In genomic region chr7:47332213-47332612, GRCh38 we compare ENCODE assay signal across 24 cellular contexts.
DNase-seq lines count a peak whose midpoint lies in the region; ATAC-seq, FAIRE-seq and TF ChIP-seq lines count a peak whose summit lies in the region.
"Had no signal": no experiment of that assay in that cellular context is flagged by ENCODE, and none has a peak within 500 bp of the region (broad histone marks: within the 10 kb centered on the region; RNA-seq: fewer than 3 reads in every experiment).

No MANE protein-coding gene starts in this region.

- H3K36me3 Mint-ChIP-seq in progenitor cell of endocrine pancreas (ENCODE audit: insufficient read depth), result peaks cover 10% of the 10 kb centered on the region
- H3K36me3 Mint-ChIP-seq: activated naive CD8-positive, alpha-beta T cell treated with anti-CD3 and anti-CD28 coated beads, Interleukin-2, amount 10 ng/mL, durations not matched to agents 7 days and 5 days had no signal

- POLR2A ChIA-PET in HepG2 (lab: Yijun Ruan, JAX), result no interaction called here

- H3K4me1 ChIP-seq in HAP-1 (peaks cover 47% of the 10 kb centered on the region), lower lobe of right lung (peaks cover 81% of the 10 kb centered on the region), HepG2 (ENCODE audit: insufficient read depth, low read length) (peaks cover 10% of the 10 kb centered on the region; the same call in 1 of the 2 replicates)

- no peak for ATAC-seq in lower lobe of right lung
- no peak for ATAC-seq in HepG2

- no peak for TF ChIP-seq POLR2A in HepG2 (IDR thresholded peaks at IDR 0.05; ENCODE audit: insufficient read depth in 1 of 2, low read depth in 2 of 2, low read length in 2 of 2)

- no peak overlapping the region for H3K4me3 Mint-ChIP-seq in progenitor cell of endocrine pancreas (ENCODE audit: low read depth)
- H3K4me3 Mint-ChIP-seq: activated CD4-positive, alpha-beta T cell treated with anti-CD3 and anti-CD28 coated beads, Interleukin-2, amount 10 ng/mL, durations not matched to agents 7 days and 5 days; activated naive CD8-positive, alpha-beta T cell treated with anti-CD3 and anti-CD28 coated beads, Interleukin-2, amount 10 ng/mL, durations not matched to agents 7 days and 5 days; type B pancreatic cell had no signal

- 73% methylated on average over 7 of the region's 8 CpGs for WGBS in HepG2 (ENCODE audit: low lambda C conversion rate)

- no TSS peak for BruUV-seq in HepG2 (replicated peaks; lab: Mats Ljungman, UMichigan)

- H3K9ac ChIP-seq in HepG2 (ENCODE audit: insufficient read depth, low read depth, low read length), result no peak overlapping the region

- TF ChIP-seq EP300 in HepG2 (IDR thresholded peaks at IDR 0.05; ENCODE audit: low read depth in 2 of 2, low read length in 2 of 2) (no peak), HepG2 (CRISPR knock-in tag; IDR thresholded peaks at IDR 0.05; ENCODE audit: borderline replicate concordance) (no peak)

- in situ Hi-C loops in HAP-1 (cut with MboI; ENCODE audit: low sequenced_read_pairs), result no loop called here
- in situ Hi-C loops in HepG2 (cut with HindIII; ENCODE audit: extremely low pct_ligation_motif_present, low pct_unique_long_range_greater_than_20kb), result no loop called here

- H3K9me3 ChIP-seq in HAP-1 (no peaks in the 10 kb centered on the region), lower lobe of right lung (no peaks in the 10 kb centered on the region), HepG2 (ENCODE audit: low read length) (no peaks in the 10 kb centered on the region)
- H3K9me3 ChIP-seq: Caco-2, esophagus squamous epithelium, ovary, right lobe of liver had no signal

- intact Hi-C loops in lower lobe of right lung (cut with DNase I), result no loop called here
- intact Hi-C loops in HepG2 (cut with micrococcal nuclease; ENCODE audit: unreplicated experiment), result no loop called here

- H3K4me3 ChIP-seq in HAP-1 (no peak overlapping the region), coronary artery (no peak overlapping the region), lower lobe of right lung (no peak overlapping the region), HepG2 (replicated peaks in 1 of 3; ENCODE audit: insufficient read depth in 1 of 3, low read depth in 2 of 3, low read length in 3 of 3) (no peak overlapping the region)
- H3K4me3 ChIP-seq: BLaER1 treated with 17β-estradiol and CSF1 and Interleukin-3, amounts not matched to agents 10 nM and 100 nM; esophagus squamous epithelium; MG63; ovary; right lobe of liver; SK-N-MC had no signal

- peaks cover 25% of the 10 kb centered on the region for H3K4me1 Mint-ChIP-seq in progenitor cell of endocrine pancreas (ENCODE audit: low read depth)
- H3K4me1 Mint-ChIP-seq: activated CD4-positive, alpha-beta T cell treated with anti-CD3 and anti-CD28 coated beads, Interleukin-2, amount 10 ng/mL, durations not matched to agents 7 days and 5 days; activated naive CD8-positive, alpha-beta T cell treated with anti-CD3 and anti-CD28 coated beads, Interleukin-2, amount 10 ng/mL, durations not matched to agents 7 days and 5 days had no signal

- no peaks in the 10 kb centered on the region for H3K79me2 ChIP-seq in HepG2 (ENCODE audit: insufficient read depth, low read length)

- peak; percentile 44 to 69 for DNase-seq in HAP-1 (ENCODE audit: low spot score in 2 of 2)
- DNase-seq in coronary artery (ENCODE audit: low spot score), result peak; percentile 58
- DNase-seq in lower lobe of right lung, result no peak
- no peak for DNase-seq in progenitor cell of endocrine pancreas (ENCODE audit: low spot score, unreplicated experiment)
- no peak for DNase-seq in EL
- no peak for DNase-seq in HepG2 (ENCODE audit: low spot score)
- no peak for DNase-seq in putamen (ENCODE audit: low spot score)
- DNase-seq: activated CD4-positive, alpha-beta T cell treated with anti-CD3 and anti-CD28 coated beads, Interleukin-2, amount 10 ng/mL, durations not matched to agents 7 days and 5 days; activated naive CD8-positive, alpha-beta T cell treated with anti-CD3 and anti-CD28 coated beads, Interleukin-2, amount 10 ng/mL, durations not matched to agents 7 days and 5 days; Caco-2; DND-41; effector CD8-positive, alpha-beta T cell; esophagus squamous epithelium; MG63; NCI-H1436; ovary; right lobe of liver; stimulated activated CD4-positive, alpha-beta T cell treated with anti-CD3 and anti-CD28 coated beads, Interleukin-15, amount 100 ng/mL, for 24 hours; T-helper 2 cell had no signal

- H3K27me3 ChIP-seq in HAP-1 (ENCODE audit: low read depth) (no peaks in the 10 kb centered on the region), lower lobe of right lung (ENCODE audit: low read depth) (no peaks in the 10 kb centered on the region), HepG2 (ENCODE audit: control insufficient read depth in 1 of 2, insufficient read depth in 2 of 2, low read length in 2 of 2) (no peaks in the 10 kb centered on the region)
- H3K27me3 ChIP-seq: BLaER1 treated with 17β-estradiol and CSF1 and Interleukin-3, amounts not matched to agents 10 nM and 100 nM; esophagus squamous epithelium; MG63; ovary; right lobe of liver had no signal

- no peak for FAIRE-seq in HepG2 (lab: Jason Lieb, UNC)

- no peak for TF ChIP-seq CTCF in coronary artery (IDR thresholded peaks at IDR 0.05)
- TF ChIP-seq CTCF in lower lobe of right lung (IDR thresholded peaks at IDR 0.05), result no peak
- TF ChIP-seq CTCF in progenitor cell of endocrine pancreas (IDR thresholded peaks at IDR 0.05; ENCODE audit: unreplicated experiment), result no peak
- no peak for TF ChIP-seq CTCF in HepG2 (CRISPR knock-in tag; IDR thresholded peaks at IDR 0.05)

- H3K27ac ChIP-seq in coronary artery (no peak overlapping the region), lower lobe of right lung (peak overlapping the region; percentile 51), HepG2 (ENCODE audit: extremely low read length, insufficient read depth, low read length) (no peak overlapping the region)
- H3K27ac ChIP-seq: BLaER1 treated with 17β-estradiol and CSF1 and Interleukin-3, amounts not matched to agents 10 nM and 100 nM; esophagus squamous epithelium; ovary; right lobe of liver; SK-N-MC; VCaP had no signal

- no peaks in the 10 kb centered on the region for H3K9me3 Mint-ChIP-seq in progenitor cell of endocrine pancreas (ENCODE audit: low read depth)
- H3K9me3 Mint-ChIP-seq: activated CD4-positive, alpha-beta T cell treated with anti-CD3 and anti-CD28 coated beads, Interleukin-2, amount 10 ng/mL, durations not matched to agents 7 days and 5 days; activated naive CD8-positive, alpha-beta T cell treated with anti-CD3 and anti-CD28 coated beads, Interleukin-2, amount 10 ng/mL, durations not matched to agents 7 days and 5 days; activated T-helper 2 cell treated with anti-CD3 and anti-CD28 coated beads, Interferon-gamma antibody, Interleukin-2, Interleukin-4, amounts not matched to agents 10 μg/mL and 5 μg/mL and 100 μg/mL, durations not matched to agents 14 hours and 24 hours and 36 hours; type B pancreatic cell had no signal

- peak overlapping the region; percentile 27 for H3K27ac Mint-ChIP-seq in progenitor cell of endocrine pancreas
- H3K27ac Mint-ChIP-seq: activated CD4-positive, alpha-beta T cell treated with anti-CD3 and anti-CD28 coated beads, Interleukin-2, amount 10 ng/mL, durations not matched to agents 7 days and 5 days; activated naive CD8-positive, alpha-beta T cell treated with anti-CD3 and anti-CD28 coated beads, Interleukin-2, amount 10 ng/mL, durations not matched to agents 7 days and 5 days; activated T-helper 2 cell treated with anti-CD3 and anti-CD28 coated beads, Interferon-gamma antibody, Interleukin-2, Interleukin-4, amounts not matched to agents 10 μg/mL and 5 μg/mL and 100 μg/mL, durations not matched to agents 14 hours and 24 hours and 36 hours had no signal

- TF ChIP-seq RAD21 in HepG2 (CRISPR knock-in tag; IDR thresholded peaks at IDR 0.05), result no peak

- H3K27me3 Mint-ChIP-seq in progenitor cell of endocrine pancreas, result no peaks in the 10 kb centered on the region
- H3K27me3 Mint-ChIP-seq: activated CD4-positive, alpha-beta T cell treated with anti-CD3 and anti-CD28 coated beads, Interleukin-2, amount 10 ng/mL, durations not matched to agents 7 days and 5 days; activated naive CD8-positive, alpha-beta T cell treated with anti-CD3 and anti-CD28 coated beads, Interleukin-2, amount 10 ng/mL, durations not matched to agents 7 days and 5 days; type B pancreatic cell had no signal

- CTCF ChIA-PET in HepG2 (lab: Yijun Ruan, JAX; ENCODE audit: low intra/inter-chr PET ratio, low total read pairs), result no interaction called here

- no peak overlapping the region for H2AFZ ChIP-seq in HepG2 (ENCODE audit: low read length)

- H3K4me2 ChIP-seq in HepG2 (ENCODE audit: low read depth, low read length), result no peak overlapping the region
- H3K4me2 ChIP-seq: BLaER1 treated with 17β-estradiol and CSF1 and Interleukin-3, amounts not matched to agents 10 nM and 100 nM had no signal

- H4K20me1 ChIP-seq in HepG2 (ENCODE audit: insufficient read depth, low read length), result peaks cover 9% of the 10 kb centered on the region

- H3K36me3 ChIP-seq in HAP-1 (replicated peaks) (no peaks in the 10 kb centered on the region), lower lobe of right lung (peaks cover 26% of the 10 kb centered on the region), HepG2 (replicated peaks in 1 of 2; ENCODE audit: control insufficient read depth in 1 of 2, insufficient read depth in 2 of 2, low read length in 2 of 2) (peaks cover 51 to 85% of the 10 kb centered on the region in 2 experiments)
- H3K36me3 ChIP-seq: esophagus squamous epithelium, ovary had no signal

TF ChIP-seq in HepG2, 621 proteins besides CTCF, POLR2A, EP300 and RAD21 (continues in another document):
- no peak for TF ChIP-seq ZC3H13 (CRISPR knock-in tag; IDR thresholded peaks at IDR 0.05)
- no peak for TF ChIP-seq ZNF574 (CRISPR knock-in tag; IDR thresholded peaks at IDR 0.05)

Comparison
In these comparisons a context has a peak if more than half of its experiments do, and no peak if none do; other contexts are left out.
1. DNase-seq: peak in HAP-1 (2 of 2) and coronary artery (single experiment); none in lower lobe of right lung (single experiment), progenitor cell of endocrine pancreas (single experiment), EL (single experiment), HepG2 (single experiment) and putamen (single experiment).